ENCODE assay signal across 29 cellular contexts in the genomic region with DNA sequence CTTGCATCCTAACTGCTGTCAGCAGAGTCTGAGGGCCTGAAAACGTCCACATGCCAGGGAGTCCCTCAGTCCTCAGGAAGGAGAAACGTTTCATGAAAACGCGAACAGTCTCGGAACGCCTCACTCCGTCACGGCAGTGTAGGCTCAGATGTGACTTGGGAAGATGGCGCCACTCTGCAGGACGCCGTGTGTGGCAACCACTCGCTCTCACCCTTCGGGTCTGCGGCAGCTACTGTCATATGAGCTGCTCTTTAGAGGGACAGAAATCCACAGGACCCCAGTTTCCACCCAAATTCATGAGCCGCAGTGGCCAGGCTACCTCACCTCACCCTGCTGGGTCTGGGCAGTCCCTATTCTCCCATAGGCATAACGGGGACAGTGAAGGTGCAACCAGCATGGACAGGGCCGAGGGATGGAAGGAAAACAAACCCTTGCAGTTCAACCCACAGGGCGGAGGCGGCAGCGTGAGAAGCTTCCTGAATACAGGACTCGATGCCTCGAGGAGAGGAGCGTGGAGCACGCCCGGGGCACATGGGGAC.
DNase-seq lines count a peak whose midpoint lies in the region; ATAC-seq, FAIRE-seq and TF ChIP-seq lines count a peak whose summit lies in the region.
"Had no signal": no experiment of that assay in that cellular context is flagged by ENCODE, and none has a peak within 500 bp of the region (broad histone marks: within the 10 kb centered on the region; RNA-seq: fewer than 3 reads in every experiment).

No MANE protein-coding gene starts in this region.

- ATAC-seq in Right ventricle myocardium superior (ENCODE audit: poor library complexity) (no peak), HepG2 (peak; percentile 29)

- intact Hi-C loops in Right ventricle myocardium superior (cut with DNase I): no loop called here
- intact Hi-C loops in left ventricle myocardium inferior (cut with micrococcal nuclease): no loop called here
- intact Hi-C loops in HepG2 (cut with micrococcal nuclease; ENCODE audit: unreplicated experiment): no loop called here
- intact Hi-C loops in esophagus squamous epithelium (cut with DNase I): no loop called here

- no peak overlapping the region for H3K4me2 ChIP-seq in HepG2 (ENCODE audit: low read depth, low read length)
- H3K4me2 ChIP-seq in neuronal stem cell (ENCODE audit: insufficient read depth, low read length, poor library complexity, severe bottlenecking): no peak overlapping the region
- H3K4me2 ChIP-seq in Karpas-422 (ENCODE audit: low read depth, low read length, poor library complexity, severe bottlenecking): no peak overlapping the region
- H3K4me2 ChIP-seq: KMS-11 had no signal

- H3K4ac ChIP-seq in neuronal stem cell (ENCODE audit: low read length): no peak overlapping the region

- TF ChIP-seq POLR2A in HepG2 (IDR thresholded peaks at IDR 0.05; ENCODE audit: insufficient read depth in 1 of 2, low read depth in 2 of 2, low read length in 2 of 2) (no peak), esophagus squamous epithelium (IDR thresholded peaks at IDR 0.05) (no peak)

- H3K27me3 ChIP-seq in left ventricle myocardium inferior (ENCODE audit: low read depth): peaks cover 57% of the 10 kb centered on the region
- H3K27me3 ChIP-seq in HepG2 (ENCODE audit: control insufficient read depth in 1 of 2, insufficient read depth in 2 of 2, low read length in 2 of 2): peaks cover 0 to 2% of the 10 kb centered on the region in 2 experiments; a peak in 2 of 5 replicates
- H3K27me3 ChIP-seq in neuronal stem cell (ENCODE audit: control insufficient read depth in 3 of 3, insufficient read depth in 3 of 3, low read depth in 1 of 3, low read length in 3 of 3): peaks cover 0 to 5% (median 3%) of the 10 kb centered on the region in 3 experiments
- no peaks in the 10 kb centered on the region for H3K27me3 ChIP-seq in MG63
- no peaks in the 10 kb centered on the region for H3K27me3 ChIP-seq in Karpas-422 (ENCODE audit: low read length)
- H3K27me3 ChIP-seq in esophagus squamous epithelium: peaks cover 0 to 15% (median 0%) of the 10 kb centered on the region in 4 donors
- H3K27me3 ChIP-seq: BE2C, Peyer's patch had no signal

- H3K18ac ChIP-seq in neuronal stem cell (ENCODE audit: low read length): peak overlapping the region; percentile 92

- H3K36me3 ChIP-seq in left ventricle myocardium inferior (no peaks in the 10 kb centered on the region), HepG2 (replicated peaks in 1 of 2; ENCODE audit: control insufficient read depth in 1 of 2, insufficient read depth in 2 of 2, low read length in 2 of 2) (no peaks in the 10 kb centered on the region), neuronal stem cell (replicated peaks in 1 of 2; ENCODE audit: control insufficient read depth in 2 of 2, insufficient read depth in 2 of 2, low read length in 2 of 2) (no peaks in the 10 kb centered on the region), MG63 (no peaks in the 10 kb centered on the region), Karpas-422 (ENCODE audit: insufficient read depth, low read length) (no peaks in the 10 kb centered on the region), esophagus squamous epithelium (no peaks in the 10 kb centered on the region)
- H3K36me3 ChIP-seq: BE2C, HAP-1, Peyer's patch had no signal

- H2BK5ac ChIP-seq in neuronal stem cell (ENCODE audit: low read length): no peak overlapping the region

- POLR2A ChIA-PET in HepG2 (lab: Yijun Ruan, JAX): no interaction called here

- peak overlapping the region; percentile 97 for H3K14ac ChIP-seq in neuronal stem cell (ENCODE audit: low read length)

- no peak for FAIRE-seq in HepG2 (lab: Jason Lieb, UNC)
- FAIRE-seq: GM18507 had no signal

- H2BK12ac ChIP-seq in neuronal stem cell (ENCODE audit: low read length): peak overlapping the region; percentile 44

- TF ChIP-seq CTCF in left ventricle myocardium inferior (IDR thresholded peaks at IDR 0.05; ENCODE audit: borderline replicate concordance) (no peak), HepG2 (CRISPR knock-in tag; IDR thresholded peaks at IDR 0.05) (no peak), esophagus squamous epithelium (IDR thresholded peaks at IDR 0.05) (no peak)

- no peak overlapping the region for H4K91ac ChIP-seq in neuronal stem cell (ENCODE audit: low read depth, low read length, poor library complexity)

- H3K27ac ChIP-seq in left ventricle myocardium inferior (replicated peaks) (no peak overlapping the region), HepG2 (ENCODE audit: extremely low read length, insufficient read depth, low read length) (no peak overlapping the region), neuronal stem cell (replicated peaks; ENCODE audit: low read length) (no peak overlapping the region), Karpas-422 (ENCODE audit: low read length) (no peak overlapping the region), esophagus squamous epithelium (no peak overlapping the region)
- H3K27ac ChIP-seq: 22Rv1, GM23248, KMS-11, Peyer's patch, SK-N-MC had no signal

- peak overlapping the region; percentile 53 for H2AK5ac ChIP-seq in neuronal stem cell (ENCODE audit: low read depth, low read length)

- no peak overlapping the region for H4K8ac ChIP-seq in neuronal stem cell (ENCODE audit: low read depth, low read length)

- in situ Hi-C loops in HepG2 (cut with HindIII; ENCODE audit: extremely low pct_ligation_motif_present, low pct_unique_long_range_greater_than_20kb): no loop called here

- CTCF ChIA-PET in HepG2 (lab: Yijun Ruan, JAX; ENCODE audit: low intra/inter-chr PET ratio, low total read pairs): no interaction called here

- peaks cover 9% of the 10 kb centered on the region for H3K9me3 ChIP-seq in left ventricle myocardium inferior (replicated peaks)
- peaks cover 8% of the 10 kb centered on the region; the same call in 1 of the 2 replicates for H3K9me3 ChIP-seq in HepG2 (ENCODE audit: low read length)
- H3K9me3 ChIP-seq in neuronal stem cell (replicated peaks in 1 of 2; ENCODE audit: control insufficient read depth in 2 of 2, insufficient read depth in 1 of 2, low read depth in 1 of 2, low read length in 2 of 2): peaks cover 12 to 15% of the 10 kb centered on the region in 2 donors
- H3K9me3 ChIP-seq in MG63: no peaks in the 10 kb centered on the region
- H3K9me3 ChIP-seq in Karpas-422 (ENCODE audit: low read length): no peaks in the 10 kb centered on the region
- H3K9me3 ChIP-seq in esophagus squamous epithelium: peaks cover 0 to 11% (median 11%) of the 10 kb centered on the region in 3 donors
- H3K9me3 ChIP-seq: BE2C, HAP-1 had no signal

- WGBS in HepG2 (ENCODE audit: low lambda C conversion rate): 74% methylated on average over 23 of the region's 25 CpGs
- no CpG with 5 or more reads among the region's 25 CpGs for WGBS in neuronal stem cell (ENCODE audit: extremely low coverage in 2 of 2, insufficient read length in 2 of 2, insufficient replicate concordance in 1 of 2), 2 donors
- WGBS in esophagus squamous epithelium, 2 donors: 87 to 90% methylated on average over 11 to 21 of the region's 25 CpGs

- BruUV-seq in HepG2 (replicated peaks; lab: Mats Ljungman, UMichigan): no TSS peak

- no peak for TF ChIP-seq RAD21 in HepG2 (CRISPR knock-in tag; IDR thresholded peaks at IDR 0.05)

- H2AFZ ChIP-seq in HepG2 (ENCODE audit: low read length) (no peak overlapping the region), neuronal stem cell (ENCODE audit: low read length) (no peak overlapping the region), Karpas-422 (ENCODE audit: low read length) (no peak overlapping the region)
- H2AFZ ChIP-seq: GM23248 had no signal

- no peaks in the 10 kb centered on the region for H3K9me2 ChIP-seq in Karpas-422 (replicated peaks; ENCODE audit: insufficient read depth, low read length)

- peak; percentile 22 for DNase-seq in Right ventricle myocardium superior
- DNase-seq in left ventricle myocardium inferior: no peak
- DNase-seq in HepG2 (ENCODE audit: low spot score): no peak
- no peak for DNase-seq in neuronal stem cell (ENCODE audit: low spot score)
- no peak for DNase-seq in MG63
- DNase-seq in GM19238 (ENCODE audit: insufficient read length, low spot score): no peak
- no peak for DNase-seq in Karpas-422
- no peak for DNase-seq in esophagus squamous epithelium (lab: John Stamatoyannopoulos, UW)
- DNase-seq: ACHN, BE2C, DMS153, DND-41, GM23248, IMR-90, NCI-H1092, NCI-H1436, NCI-H187, NCI-H2081 treated with DMSO at 0.1 percent for 48 hours, NCI-H2171, NCI-H226, NCI-H510A, NCI-H69, Peyer's patch, SIG-M5 had no signal

- H3K79me2 ChIP-seq in HepG2 (ENCODE audit: insufficient read depth, low read length) (no peaks in the 10 kb centered on the region), Karpas-422 (ENCODE audit: low read length) (no peaks in the 10 kb centered on the region)

- H4K20me1 ChIP-seq in HepG2 (ENCODE audit: insufficient read depth, low read length) (peaks cover 3% of the 10 kb centered on the region; the same call in 1 of the 2 replicates), Karpas-422 (ENCODE audit: insufficient read depth, low read depth, low read length) (no peaks in the 10 kb centered on the region)

- H3K23ac ChIP-seq in neuronal stem cell (ENCODE audit: low read depth, low read length, poor library complexity): peak overlapping the region; percentile 68

- TF ChIP-seq EP300 in HepG2 (IDR thresholded peaks at IDR 0.05; ENCODE audit: low read depth in 2 of 2, low read length in 2 of 2): no peak
- no peak for TF ChIP-seq EP300 in HepG2 (CRISPR knock-in tag; IDR thresholded peaks at IDR 0.05; ENCODE audit: borderline replicate concordance)

- no peak overlapping the region for H2BK120ac ChIP-seq in neuronal stem cell (ENCODE audit: low read depth, low read length)

- H3K4me1 ChIP-seq in left ventricle myocardium inferior: no peaks in the 10 kb centered on the region
- no peaks in the 10 kb centered on the region for H3K4me1 ChIP-seq in HepG2 (ENCODE audit: insufficient read depth, low read length)
- peaks cover 0 to 9% of the 10 kb centered on the region in 2 donors for H3K4me1 ChIP-seq in neuronal stem cell (ENCODE audit: control insufficient read depth in 2 of 2, insufficient read depth in 1 of 2, low read depth in 1 of 2, low read length in 2 of 2)
- no peaks in the 10 kb centered on the region for H3K4me1 ChIP-seq in Karpas-422 (ENCODE audit: low read length)
- no peaks in the 10 kb centered on the region for H3K4me1 ChIP-seq in esophagus squamous epithelium
- H3K4me1 ChIP-seq: BE2C, HAP-1, Peyer's patch had no signal

- no peaks in the 10 kb centered on the region for H3K79me1 ChIP-seq in neuronal stem cell (ENCODE audit: low read depth, low read length)

- no peak overlapping the region for H2BK15ac ChIP-seq in neuronal stem cell (ENCODE audit: low read length)

- H3K4me3 ChIP-seq in left ventricle myocardium inferior: no peak overlapping the region
- H3K4me3 ChIP-seq in HepG2 (replicated peaks in 1 of 3; ENCODE audit: insufficient read depth in 1 of 3, low read depth in 2 of 3, low read length in 3 of 3): no peak overlapping the region
- H3K4me3 ChIP-seq in neuronal stem cell (ENCODE audit: low read length in 2 of 2): no peak overlapping the region
- H3K4me3 ChIP-seq in MG63: no peak overlapping the region
- H3K4me3 ChIP-seq in Karpas-422 (ENCODE audit: low read length): no peak overlapping the region
- H3K4me3 ChIP-seq in esophagus squamous epithelium: no peak overlapping the region
- H3K4me3 ChIP-seq: GM23248, HAP-1, Peyer's patch, SK-N-MC had no signal

- no peak overlapping the region for H3K9ac ChIP-seq in HepG2 (ENCODE audit: insufficient read depth, low read depth, low read length)
- no peak overlapping the region for H3K9ac ChIP-seq in neuronal stem cell (ENCODE audit: low read depth, low read length, poor library complexity)
- H3K9ac ChIP-seq in Karpas-422 (ENCODE audit: low read length): no peak overlapping the region
- H3K9ac ChIP-seq: GM23248, KMS-11 had no signal
